ENCODE assay signal across 9 cellular contexts in the genomic region with DNA sequence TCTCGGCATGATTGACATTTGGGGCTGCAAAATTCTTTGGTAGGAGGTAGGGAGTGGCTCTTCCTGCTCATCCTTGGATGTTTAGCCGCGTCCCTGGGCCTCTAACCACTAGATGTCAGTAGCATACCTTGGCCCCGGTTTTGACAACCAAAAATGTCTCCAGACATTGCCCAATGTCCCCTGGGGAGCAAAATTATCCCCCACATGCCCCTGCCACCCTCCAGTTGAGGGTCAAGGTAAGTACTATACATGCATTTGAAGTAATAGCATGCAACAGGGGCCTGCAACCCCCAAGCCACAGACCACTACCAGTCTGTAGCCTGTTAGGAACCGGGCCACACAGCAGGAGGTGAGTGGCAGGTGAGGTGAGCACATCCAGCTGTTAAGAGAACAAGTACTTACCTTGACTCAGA. TPM values are rescaled to one million over a fixed set of nuclear protein-coding genes. Genes with fewer than 3 reads are reported as not detected.
DNase-seq lines count a peak whose midpoint lies in the region; ATAC-seq and TF ChIP-seq lines count a peak whose summit lies in the region.
"Had no signal": no experiment of that assay in that cellular context is flagged by ENCODE, and none has a peak within 500 bp of the region (broad histone marks: within the 10 kb centered on the region; RNA-seq: fewer than 3 reads in every experiment).

No MANE protein-coding gene starts in this region.

- H3K36me3 ChIP-seq in RWPE2 (ENCODE audit: low read depth) (no peaks in the 10 kb centered on the region), ascending aorta (no peaks in the 10 kb centered on the region)

- ATAC-seq in RWPE2 (ENCODE audit: low read depth) = no peak

- H3K27me3 ChIP-seq in RWPE2 (ENCODE audit: insufficient read depth, poor library complexity, severe bottlenecking) = no peaks in the 10 kb centered on the region
- H3K27me3 ChIP-seq in ascending aorta = no peaks in the 10 kb centered on the region

- no peaks in the 10 kb centered on the region for H3K4me1 Mint-ChIP-seq in glutamatergic neuron (ENCODE audit: low read depth, unreplicated experiment)

- no peak overlapping the region for H3K4me3 Mint-ChIP-seq in glutamatergic neuron (ENCODE audit: unreplicated experiment)
- H3K4me3 Mint-ChIP-seq: T-helper 2 cell treated with Interferon-gamma antibody and Interleukin-4, amounts not matched to agents 5 μg/mL and 100 μg/mL, for 36 hours had no signal

- in situ Hi-C loops in ACHN (cut with HindIII; ENCODE audit: low pct_ligation_motif_present, low pct_unique_long_range_greater_than_20kb, low sequenced_read_pairs) = no loop called here

- peak; percentile 7 for DNase-seq in ACHN
- DNase-seq in RWPE2 (ENCODE audit: low spot score) = no peak
- peak; percentile 35 for DNase-seq in glutamatergic neuron
- no peak for DNase-seq in ascending aorta (ENCODE audit: low spot score in 2 of 2)
- no peak for DNase-seq in inferior parietal cortex (ENCODE audit: extremely low spot score)
- DNase-seq in midbrain (lab: John Stamatoyannopoulos, UW) = no peak
- DNase-seq in activated CD8-positive, alpha-beta memory T cell treated with anti-CD3 and anti-CD28 coated beads for 24 hours = no peak

- H3K4me3 ChIP-seq in RWPE2 (ENCODE audit: severe bottlenecking) (no peak overlapping the region), ascending aorta (no peak overlapping the region)

- intact Hi-C loops in ascending aorta (cut with DNase I) = no loop called here

- peaks cover 1% of the 10 kb centered on the region for H3K9me3 Mint-ChIP-seq in glutamatergic neuron (ENCODE audit: unreplicated experiment)
- H3K9me3 Mint-ChIP-seq: T-helper 2 cell treated with Interferon-gamma antibody and Interleukin-4, amounts not matched to agents 5 μg/mL and 100 μg/mL, for 36 hours had no signal

- no peak overlapping the region for H3K27ac ChIP-seq in RWPE2 (ENCODE audit: poor library complexity, severe bottlenecking)
- H3K27ac ChIP-seq in ascending aorta = no peak overlapping the region

- H3K9me3 ChIP-seq in RWPE2 (ENCODE audit: severe bottlenecking) (no peaks in the 10 kb centered on the region), ascending aorta (no peaks in the 10 kb centered on the region)

- H3K4me1 ChIP-seq in RWPE2 (ENCODE audit: insufficient read depth, poor library complexity, severe bottlenecking) = no peaks in the 10 kb centered on the region
- no peaks in the 10 kb centered on the region for H3K4me1 ChIP-seq in ascending aorta

- no peak overlapping the region for H3K27ac Mint-ChIP-seq in glutamatergic neuron (ENCODE audit: unreplicated experiment)
- H3K27ac Mint-ChIP-seq: T-helper 2 cell treated with Interferon-gamma antibody and Interleukin-4, amounts not matched to agents 5 μg/mL and 100 μg/mL, for 36 hours had no signal

- no peaks in the 10 kb centered on the region for H3K36me3 Mint-ChIP-seq in glutamatergic neuron (ENCODE audit: unreplicated experiment)

- TF ChIP-seq CTCF in GM12872 (IDR thresholded peaks at IDR 0.05; ENCODE audit: insufficient read depth, low read depth, low read length) (peak; percentile 21; the same call in 2 of the 3 replicates), RWPE2 (IDR thresholded peaks at IDR 0.05; ENCODE audit: poor library complexity, severe bottlenecking) (peak; percentile 40), glutamatergic neuron (IDR thresholded peaks at IDR 0.05; ENCODE audit: partially characterized antibody, unreplicated experiment) (no peak), ascending aorta (IDR thresholded peaks at IDR 0.05) (no peak)

- no peaks in the 10 kb centered on the region for H3K27me3 Mint-ChIP-seq in glutamatergic neuron (ENCODE audit: unreplicated experiment)

RNA-seq across cellular contexts. Expression of gene KIAA1210, which starts 17.6 kb away (rescaled TPM):
- 0.98 TPM for total RNA-seq in glutamatergic neuron (ENCODE audit: unreplicated experiment)
- total RNA-seq in ascending aorta = under 0.01 TPM

Comparison
In these comparisons a context has a peak if more than half of its experiments do, and no peak if none do; other contexts are left out.
1. DNase-seq: peak in ACHN (single experiment) and glutamatergic neuron (single experiment); none in RWPE2 (single experiment), ascending aorta (0 of 2), inferior parietal cortex (single experiment), midbrain (single experiment) and activated CD8-positive, alpha-beta memory T cell treated with anti-CD3 and anti-CD28 coated beads for 24 hours (single experiment).
2. CTCF ChIP-seq: peak in GM12872 (single experiment) and RWPE2 (single experiment); none in glutamatergic neuron (single experiment) and ascending aorta (0 of 3).